8 cellular contexts compared by ENCODE assay signal in genomic region chr9:10366171-10366779, GRCh38.
A peak's percentile ranks its signal among the peaks of the same experiment; 100 is the strongest.
DNase-seq lines count a peak whose midpoint lies in the region; ATAC-seq and TF ChIP-seq lines count a peak whose summit lies in the region.

No MANE protein-coding gene starts in this region.

- no peak overlapping the region for H4K8ac ChIP-seq in IMR-90 (ENCODE audit: low read depth in 2 of 2, low read length in 2 of 2)

- no peaks in the 10 kb centered on the region for H3K27me3 ChIP-seq in IMR-90 (ENCODE audit: control insufficient read depth, insufficient read depth, low read length)

- H3K23ac ChIP-seq in IMR-90 (ENCODE audit: low read depth, low read length): no peak overlapping the region

- intact Hi-C loops in IMR-90 (cut with micrococcal nuclease): no loop called here

- no peak overlapping the region for H2BK5ac ChIP-seq in IMR-90 (ENCODE audit: low read depth, low read length, poor library complexity, severe bottlenecking)

- no peaks in the 10 kb centered on the region for H3K4me1 Mint-ChIP-seq in stimulated activated naive CD8-positive, alpha-beta T cell treated with anti-CD3 and anti-CD28 coated beads, Interleukin-15, amount 100 ng/mL, for 72 hours

- H3K9me3 ChIP-seq in IMR-90 (ENCODE audit: control insufficient read depth, insufficient read depth, low read length): no peaks in the 10 kb centered on the region

- no peak overlapping the region for H2BK120ac ChIP-seq in IMR-90 (ENCODE audit: low read depth, low read length)

- no peak overlapping the region for H2AK9ac ChIP-seq in IMR-90 (replicated peaks; ENCODE audit: low read depth, low read length, poor library complexity)

- no peak overlapping the region for H4K5ac ChIP-seq in IMR-90 (ENCODE audit: low read depth, low read length)

- no peaks in the 10 kb centered on the region for H3K9me1 ChIP-seq in IMR-90 (ENCODE audit: insufficient read depth, low read length)

- peak; percentile 53 for TF ChIP-seq CTCF in IMR-90 (conservative IDR thresholded peaks at IDR 0.05; ENCODE audit: low read depth, low read length)

- H3K4me3 ChIP-seq in IMR-90 (ENCODE audit: insufficient read depth, low read depth, low read length): no peak overlapping the region

- dilution Hi-C loops in IMR-90 (cut with HindIII; ENCODE audit: low sequenced_read_pairs, unreplicated experiment): no loop called here

- no peaks in the 10 kb centered on the region for H3K36me3 ChIP-seq in IMR-90 (ENCODE audit: control insufficient read depth, insufficient read depth, low read length)

- H3K14ac ChIP-seq in IMR-90 (replicated peaks; ENCODE audit: low read depth, low read length): no peak overlapping the region

- H3K9ac ChIP-seq in IMR-90 (ENCODE audit: low read depth, low read length): no peak overlapping the region

- no peak overlapping the region for H2BK20ac ChIP-seq in IMR-90 (ENCODE audit: low read depth, low read length)

- WGBS in IMR-90 (ENCODE audit: extremely low coverage in 2 of 2, insufficient read length in 1 of 2), 2 experiments: no CpG with 5 or more reads among the region's 3 CpGs

- no peak overlapping the region for H3K27ac ChIP-seq in IMR-90 (ENCODE audit: insufficient read depth, low read length)

- no peak overlapping the region for H3K27ac Mint-ChIP-seq in stimulated activated naive CD8-positive, alpha-beta T cell treated with anti-CD3 and anti-CD28 coated beads, Interleukin-15, amount 100 ng/mL, for 72 hours

- TF ChIP-seq POLR2A in IMR-90 (IDR thresholded peaks at IDR 0.05; ENCODE audit: low read depth, low read length): no peak

- H3K4me2 ChIP-seq in IMR-90 (ENCODE audit: low read depth, low read length): no peak overlapping the region

- no peaks in the 10 kb centered on the region for H3K79me1 ChIP-seq in IMR-90 (ENCODE audit: low read depth in 1 of 2, low read length in 2 of 2)

- in situ Hi-C loops in IMR-90 (cut with MboI; ENCODE audit: low sequenced_read_pairs): no loop called here

- TF ChIP-seq RAD21 in IMR-90 (IDR thresholded peaks at IDR 0.05; ENCODE audit: low read length): peak; percentile 60

- CTCF ChIA-PET in IMR-90 (lab: Yijun Ruan, JAX): no interaction called here

- no peak overlapping the region for H3K4me3 Mint-ChIP-seq in stimulated activated naive CD8-positive, alpha-beta T cell treated with anti-CD3 and anti-CD28 coated beads, Interleukin-15, amount 100 ng/mL, for 72 hours

- POLR2A ChIA-PET in IMR-90 (lab: Charles Lee; ENCODE audit: unreplicated experiment): no interaction called here

- BruUV-seq in IMR-90 (replicated peaks; lab: Mats Ljungman, UMichigan): no TSS peak

- no peaks in the 10 kb centered on the region for H3K27me3 Mint-ChIP-seq in stimulated activated naive CD8-positive, alpha-beta T cell treated with anti-CD3 and anti-CD28 coated beads, Interleukin-15, amount 100 ng/mL, for 72 hours

- no peak overlapping the region for H2AFZ ChIP-seq in IMR-90 (replicated peaks; ENCODE audit: low read length, poor library complexity)

- no peak overlapping the region for H4K91ac ChIP-seq in IMR-90 (ENCODE audit: insufficient read depth, low read depth, low read length)

- H4K20me1 ChIP-seq in IMR-90 (ENCODE audit: insufficient read depth, low read length): no peaks in the 10 kb centered on the region

- H3K18ac ChIP-seq in IMR-90 (ENCODE audit: low read depth, low read length): no peak overlapping the region

- no peak overlapping the region for H2BK15ac ChIP-seq in IMR-90 (ENCODE audit: low read depth, low read length)

- DNase-seq in GDM1 (lab: John Stamatoyannopoulos, UW) (peak; percentile 19), IMR-90 (peak; percentile 13), RKO (ENCODE audit: low spot score) (peak; percentile 56), fibroblast of peridontal ligament (ENCODE audit: extremely low read depth) (peak; percentile 4), retina (peak; percentile 63)
- DNase-seq in stimulated activated naive CD8-positive, alpha-beta T cell treated with anti-CD3 and anti-CD28 coated beads, Interleukin-15, amount 100 ng/mL, for 72 hours: no peak
- DNase-seq in activated CD8-positive, alpha-beta memory T cell treated with anti-CD3 and anti-CD28 coated beads, Interleukin-2, amount 50 U/mL, for 4 hours: no peak

- no peak overlapping the region for H3K4ac ChIP-seq in IMR-90 (ENCODE audit: low read depth, low read length)

- H3K9me3 Mint-ChIP-seq in stimulated activated naive CD8-positive, alpha-beta T cell treated with anti-CD3 and anti-CD28 coated beads, Interleukin-15, amount 100 ng/mL, for 72 hours: no peaks in the 10 kb centered on the region

- H3K4me1 ChIP-seq in IMR-90 (ENCODE audit: control insufficient read depth, insufficient read depth, low read length): no peaks in the 10 kb centered on the region

- ATAC-seq in GM21529 (IDR thresholded peaks at IDR 0.05; ENCODE audit: unreplicated experiment) (peak; percentile 91), IMR-90 (ENCODE audit: low read depth) (peak; percentile 65; the same call in 1 of the 2 replicates)
- no peak for ATAC-seq in stimulated activated naive CD8-positive, alpha-beta T cell treated with anti-CD3 and anti-CD28 coated beads, Interleukin-15, amount 100 ng/mL, for 72 hours

- H2AK5ac ChIP-seq in IMR-90 (ENCODE audit: low read depth, low read length): no peak overlapping the region

- H3K56ac ChIP-seq in IMR-90 (ENCODE audit: extremely low read depth, insufficient read depth, low read length): no peak overlapping the region

TF ChIP-seq in IMR-90, 13 proteins besides CTCF, POLR2A, EP300 and RAD21:
- TF ChIP-seq CEBPB (IDR thresholded peaks at IDR 0.05; ENCODE audit: low read depth, low read length) (no peak), USF2 (IDR thresholded peaks at IDR 0.05; ENCODE audit: low read depth, low read length) (no peak)

Comparison
In these comparisons a context has a peak if more than half of its experiments do, and no peak if none do; other contexts are left out.
1. DNase-seq: peak in GDM1 (single experiment), IMR-90 (single experiment), RKO (single experiment), fibroblast of peridontal ligament (single experiment) and retina (single experiment); none in stimulated activated naive CD8-positive, alpha-beta T cell treated with anti-CD3 and anti-CD28 coated beads, Interleukin-15, amount 100 ng/mL, for 72 hours (0 of 2) and activated CD8-positive, alpha-beta memory T cell treated with anti-CD3 and anti-CD28 coated beads, Interleukin-2, amount 50 U/mL, for 4 hours (single experiment).